In the genomic region with DNA sequence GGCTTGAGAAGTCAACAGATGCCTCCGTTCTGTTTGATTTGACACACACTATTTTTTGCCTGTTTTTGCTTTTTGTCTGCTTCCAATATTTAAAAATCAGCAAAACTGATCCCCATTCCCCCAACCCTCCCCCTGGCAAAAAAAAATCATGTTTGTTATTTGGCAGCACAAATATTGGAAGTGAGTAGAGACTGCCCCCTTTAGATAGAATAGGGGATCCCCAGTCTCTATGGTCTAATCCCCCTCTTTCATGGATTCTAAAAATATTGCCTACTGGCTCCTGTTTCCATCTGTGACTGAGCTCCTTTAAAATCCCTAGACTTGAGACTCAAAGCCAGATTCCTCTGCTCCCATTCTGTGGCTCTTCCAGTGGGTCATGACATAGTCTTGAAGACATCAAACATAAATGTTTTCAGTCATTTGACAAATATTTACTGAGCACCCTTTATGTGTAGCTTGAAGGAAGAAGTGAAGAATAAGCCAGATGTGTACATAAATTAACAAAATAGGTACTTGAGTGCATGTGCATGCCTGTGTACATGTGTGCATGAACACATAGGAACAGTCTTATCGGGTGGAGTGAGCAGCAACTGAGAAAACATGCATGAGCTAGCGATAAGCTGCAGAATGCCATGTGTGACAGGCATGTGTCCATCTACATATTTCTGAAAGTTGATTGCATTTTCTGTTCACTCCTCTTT, we compare ENCODE assay signal across 24 cellular contexts.
DNase-seq lines count a peak whose midpoint lies in the region; ATAC-seq and TF ChIP-seq lines count a peak whose summit lies in the region.
"Had no signal": no experiment of that assay in that cellular context is flagged by ENCODE, and none has a peak within 500 bp of the region (broad histone marks: within the 10 kb centered on the region; RNA-seq: fewer than 3 reads in every experiment).

No MANE protein-coding gene starts in this region.

- H3K36me3 ChIP-seq in breast epithelium (no peaks in the 10 kb centered on the region), WERI-Rb-1 (no peaks in the 10 kb centered on the region)
- H3K36me3 ChIP-seq: uterus had no signal

- no peak for ATAC-seq in Right ventricle myocardium inferior
- no peak for ATAC-seq in GM18517 (IDR thresholded peaks at IDR 0.05; ENCODE audit: unreplicated experiment)
- ATAC-seq: activated CD8-positive, alpha-beta T cell treated with anti-CD3 and anti-CD28 coated beads, Interleukin-2, amount 10 ng/mL, durations not matched to agents 7 days and 5 days; psoas muscle had no signal

- intact Hi-C loops in MCF 10A (cut with micrococcal nuclease) (no loop called here), breast epithelium (cut with DNase I; ENCODE audit: low total_unique reads) (no loop called here), Right ventricle myocardium inferior (cut with DNase I) (no loop called here)

- BruUV-seq in MCF 10A (replicated peaks; lab: Mats Ljungman, UMichigan), result no TSS peak

- H3K4me3 Mint-ChIP-seq in MCF 10A (ENCODE audit: unreplicated experiment), result no peak overlapping the region
- H3K4me3 Mint-ChIP-seq: activated CD8-positive, alpha-beta T cell treated with anti-CD3 and anti-CD28 coated beads, Interleukin-2, amount 10 ng/mL, durations not matched to agents 7 days and 5 days; activated naive CD4-positive, alpha-beta T cell treated with anti-CD3 and anti-CD28 coated beads, Interleukin-2, amount 50 U/mL, for 24 hours; CD4-positive, alpha-beta memory T cell; T-helper 1 cell treated with Interleukin-12 subunit alpha and Interleukin-12 subunit beta and Interleukin-4 antibody, amounts not matched to agents 30 μg/mL and 1 μg/mL, for 36 hours had no signal

- H3K27me3 Mint-ChIP-seq in MCF 10A (ENCODE audit: insufficient read depth, unreplicated experiment), result no peaks in the 10 kb centered on the region

- H3K36me3 Mint-ChIP-seq in MCF 10A (ENCODE audit: insufficient read depth, unreplicated experiment), result no peaks in the 10 kb centered on the region
- H3K36me3 Mint-ChIP-seq: activated naive CD4-positive, alpha-beta T cell treated with anti-CD3 and anti-CD28 coated beads, Interleukin-2, amount 50 U/mL, for 24 hours; CD4-positive, alpha-beta memory T cell had no signal

- CTCF ChIA-PET in MCF 10A (lab: Yijun Ruan, JAX) (interaction anchor here (0.5 to 1.3 kb wide), 7 partner anchors 10 to 921 kb away, joined by 3 to 9 read pairs (median 3); no protein-coding TSS in a partner anchor), HEK293T (lab: Yijun Ruan, JAX) (interaction anchor here (1.1 to 1.2 kb wide), 2 partner anchors 13 to 19 kb away, joined by 4 read pairs; no protein-coding TSS in a partner anchor)

- no peak for TF ChIP-seq CTCF in MCF 10A (IDR thresholded peaks at IDR 0.05; ENCODE audit: unreplicated experiment)
- TF ChIP-seq CTCF in breast epithelium (IDR thresholded peaks at IDR 0.05), result no peak
- TF ChIP-seq CTCF in WERI-Rb-1 (IDR thresholded peaks at IDR 0.05; ENCODE audit: low read depth, low read length), result peak; percentile 30

- no peak for TF ChIP-seq POLR2A in breast epithelium (IDR thresholded peaks at IDR 0.05)

- POLR2A ChIA-PET in MCF 10A (lab: Yijun Ruan, JAX), result no interaction called here
- POLR2A ChIA-PET in HEK293T (lab: Yijun Ruan, JAX), result no interaction called here

- no peak overlapping the region for H3K27ac Mint-ChIP-seq in MCF 10A (ENCODE audit: low read depth, unreplicated experiment)
- H3K27ac Mint-ChIP-seq: activated CD8-positive, alpha-beta T cell treated with anti-CD3 and anti-CD28 coated beads, Interleukin-2, amount 10 ng/mL, durations not matched to agents 7 days and 5 days; activated naive CD4-positive, alpha-beta T cell treated with anti-CD3 and anti-CD28 coated beads, Interleukin-2, amount 50 U/mL, for 24 hours; activated T-helper 2 cell treated with anti-CD3 and anti-CD28 coated beads, Interferon-gamma antibody, Interleukin-2, Interleukin-4, amounts not matched to agents 10 μg/mL and 5 μg/mL and 100 μg/mL, durations not matched to agents 14 hours and 24 hours and 36 hours; CD4-positive, alpha-beta memory T cell; T-helper 1 cell treated with Interleukin-12 subunit alpha and Interleukin-12 subunit beta and Interleukin-4 antibody, amounts not matched to agents 30 μg/mL and 1 μg/mL, for 36 hours had no signal

- DNase-seq in MCF 10A (ENCODE audit: unreplicated experiment) (peak; percentile 3), breast epithelium (ENCODE audit: low spot score in 2 of 2) (no peak), WERI-Rb-1 (no peak), medulla oblongata (ENCODE audit: extremely low spot score) (peak; percentile 15), Right ventricle myocardium inferior (ENCODE audit: missing footprints) (no peak), HEK293T (ENCODE audit: extremely low spot score) (no peak)
- DNase-seq in activated CD4-positive, alpha-beta T cell treated with anti-CD3 and anti-CD28 coated beads for 1 hour, result no peak
- DNase-seq: activated CD4-positive, CD25-positive, alpha-beta regulatory T cell treated with anti-CD3 and anti-CD28 coated beads, Interleukin-2, amount 50 U/mL, for 72 hours; activated CD8-positive, alpha-beta T cell treated with anti-CD3 and anti-CD28 coated beads, Interleukin-2, amount 10 ng/mL, durations not matched to agents 7 days and 5 days; amygdala; CD4-positive, alpha-beta memory T cell; glutamatergic neuron; NCI-H1105; NCI-H2029 treated with DMSO at 0.1 percent for 48 hours; NCI-H2227 treated with DMSO at 0.1 percent for 48 hours; NCI-H526 treated with DMSO at 0.1 percent for 48 hours; psoas muscle; stimulated activated naive CD4-positive, alpha-beta T cell; uterus had no signal

- no peak overlapping the region for H3K27ac ChIP-seq in breast epithelium
- no peak overlapping the region for H3K27ac ChIP-seq in WERI-Rb-1
- H3K27ac ChIP-seq: psoas muscle, SK-N-MC, uterus had no signal

- H3K4me1 ChIP-seq in breast epithelium, result no peaks in the 10 kb centered on the region
- H3K4me1 ChIP-seq: psoas muscle, uterus had no signal

- H3K9me3 ChIP-seq in breast epithelium (no peaks in the 10 kb centered on the region), WERI-Rb-1 (ENCODE audit: severe bottlenecking) (no peaks in the 10 kb centered on the region)
- H3K9me3 ChIP-seq: psoas muscle, uterus had no signal

- H3K4me3 ChIP-seq in breast epithelium (no peak overlapping the region), WERI-Rb-1 (ENCODE audit: low read depth, low read length) (no peak overlapping the region)
- H3K4me3 ChIP-seq: psoas muscle, SK-N-MC, uterus had no signal

- H3K9me3 Mint-ChIP-seq in MCF 10A (ENCODE audit: unreplicated experiment), result no peaks in the 10 kb centered on the region
- H3K9me3 Mint-ChIP-seq: activated naive CD4-positive, alpha-beta T cell treated with anti-CD3 and anti-CD28 coated beads, Interleukin-2, amount 50 U/mL, for 24 hours; activated T-helper 2 cell treated with anti-CD3 and anti-CD28 coated beads, Interferon-gamma antibody, Interleukin-2, Interleukin-4, amounts not matched to agents 10 μg/mL and 5 μg/mL and 100 μg/mL, durations not matched to agents 14 hours and 24 hours and 36 hours; T-helper 1 cell treated with Interleukin-12 subunit alpha and Interleukin-12 subunit beta and Interleukin-4 antibody, amounts not matched to agents 30 μg/mL and 1 μg/mL, for 36 hours had no signal

- peaks cover 7% of the 10 kb centered on the region for H3K4me1 Mint-ChIP-seq in MCF 10A (ENCODE audit: insufficient read depth, unreplicated experiment)
- H3K4me1 Mint-ChIP-seq: activated naive CD4-positive, alpha-beta T cell treated with anti-CD3 and anti-CD28 coated beads, Interleukin-2, amount 50 U/mL, for 24 hours; CD4-positive, alpha-beta memory T cell had no signal

- H3K27me3 ChIP-seq in breast epithelium, result peaks cover 0 to 2% of the 10 kb centered on the region in 2 donors
- no peaks in the 10 kb centered on the region for H3K27me3 ChIP-seq in WERI-Rb-1 (ENCODE audit: insufficient read depth, low read depth, severe bottlenecking)
- H3K27me3 ChIP-seq: uterus had no signal

TF ChIP-seq in HEK293T, 16 proteins besides CTCF, POLR2A, EP300 and RAD21:
- TF ChIP-seq ARNT (IDR thresholded peaks at IDR 0.05) (no peak), BHLHE40 (IDR thresholded peaks at IDR 0.05; ENCODE audit: borderline replicate concordance) (no peak), FOXM1 (IDR thresholded peaks at IDR 0.05; ENCODE audit: borderline replicate concordance) (no peak), SUZ12 (IDR thresholded peaks at IDR 0.05) (no peak), ZNF384 (IDR thresholded peaks at IDR 0.05) (no peak)

Comparison
In these comparisons a context has a peak if more than half of its experiments do, and no peak if none do; other contexts are left out.
1. DNase-seq: peak in MCF 10A (single experiment) and medulla oblongata (single experiment); none in breast epithelium (0 of 2), WERI-Rb-1 (single experiment), Right ventricle myocardium inferior (single experiment), activated CD4-positive, alpha-beta T cell treated with anti-CD3 and anti-CD28 coated beads for 1 hour (single experiment) and HEK293T (single experiment).